Comparison of ENCODE assay signal across 1 cellular context in the genomic region with DNA sequence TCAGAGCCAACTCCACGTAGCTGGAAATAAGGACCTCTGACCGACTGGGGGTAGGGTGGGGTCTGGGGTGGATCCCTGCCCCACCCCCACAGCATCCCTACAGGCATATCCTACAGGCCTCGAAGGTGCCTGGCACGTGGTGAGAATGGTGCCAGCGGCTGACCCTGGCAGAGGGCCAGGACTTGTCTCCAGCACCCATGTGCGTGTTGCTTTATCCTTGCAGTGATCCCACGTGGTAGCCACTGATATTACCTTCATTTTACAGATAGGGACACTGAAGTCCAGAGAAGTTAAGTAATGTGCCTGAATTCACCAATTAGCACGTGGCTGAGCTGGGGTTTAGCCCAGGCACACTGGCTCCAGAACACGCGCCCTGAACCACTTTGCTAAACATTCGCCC.
TF ChIP-seq lines count a peak whose summit lies in the region.

No MANE protein-coding gene starts in this region.

TF ChIP-seq in K562, 482 proteins besides CTCF, POLR2A, EP300 and RAD21:
- TF ChIP-seq POLR2G (IDR thresholded peaks at IDR 0.05; ENCODE audit: low read depth, low read length): no peak
- no peak for TF ChIP-seq TSC22D4 (tag; IDR thresholded peaks at IDR 0.05)
- no peak for TF ChIP-seq MYC (IDR thresholded peaks at IDR 0.05; ENCODE audit: low read depth, low read length)
- TF ChIP-seq MYC (CRISPR knock-in tag; IDR thresholded peaks at IDR 0.05; ENCODE audit: borderline replicate concordance, low read depth): no peak
- TF ChIP-seq, protein P1, sequence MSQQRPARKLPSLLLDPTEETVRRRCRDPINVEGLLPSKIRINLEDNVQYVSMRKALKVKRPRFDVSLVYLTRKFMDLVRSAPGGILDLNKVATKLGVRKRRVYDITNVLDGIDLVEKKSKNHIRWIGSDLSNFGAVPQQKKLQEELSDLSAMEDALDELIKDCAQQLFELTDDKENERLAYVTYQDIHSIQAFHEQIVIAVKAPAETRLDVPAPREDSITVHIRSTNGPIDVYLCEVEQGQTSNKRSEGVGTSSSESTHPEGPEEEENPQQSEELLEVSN (IDR thresholded peaks at IDR 0.05; ENCODE audit: borderline replicate concordance in 1 of 2, extremely low read depth in 1 of 2, insufficient read depth in 1 of 2, insufficient read length in 1 of 2, low read depth in 1 of 2, low read length in 1 of 2, poor library complexity in 1 of 2, severe bottlenecking in 1 of 2): peak in 1 of 2 experiments; percentile 19
- TF ChIP-seq NFIC (IDR thresholded peaks at IDR 0.05): 0 out of 2 replicates have a peak, but pooled peaks have one; percentile 14
- no peak for TF ChIP-seq MTA1 (IDR thresholded peaks at IDR 0.05; ENCODE audit: borderline replicate concordance)
TF ChIP-seq in K562: peak in this region for 2.
